1 cellular context compared by ENCODE assay signal in genomic region chr10:974785-975074, GRCh38.
TF ChIP-seq lines count a peak whose summit lies in the region.

No MANE protein-coding gene starts in this region.

TF ChIP-seq in GM12878, 131 proteins besides CTCF, POLR2A, EP300 and RAD21:
- TF ChIP-seq ZNF592 (IDR thresholded peaks at IDR 0.05) = no peak
- no peak for TF ChIP-seq YY1 (IDR thresholded peaks at IDR 0.05; ENCODE audit: low read depth, low read length)
- no peak for TF ChIP-seq ATF3 (IDR thresholded peaks at IDR 0.05; ENCODE audit: borderline replicate concordance, extremely low read depth, low read depth, low read length)
- TF ChIP-seq, protein P1, sequence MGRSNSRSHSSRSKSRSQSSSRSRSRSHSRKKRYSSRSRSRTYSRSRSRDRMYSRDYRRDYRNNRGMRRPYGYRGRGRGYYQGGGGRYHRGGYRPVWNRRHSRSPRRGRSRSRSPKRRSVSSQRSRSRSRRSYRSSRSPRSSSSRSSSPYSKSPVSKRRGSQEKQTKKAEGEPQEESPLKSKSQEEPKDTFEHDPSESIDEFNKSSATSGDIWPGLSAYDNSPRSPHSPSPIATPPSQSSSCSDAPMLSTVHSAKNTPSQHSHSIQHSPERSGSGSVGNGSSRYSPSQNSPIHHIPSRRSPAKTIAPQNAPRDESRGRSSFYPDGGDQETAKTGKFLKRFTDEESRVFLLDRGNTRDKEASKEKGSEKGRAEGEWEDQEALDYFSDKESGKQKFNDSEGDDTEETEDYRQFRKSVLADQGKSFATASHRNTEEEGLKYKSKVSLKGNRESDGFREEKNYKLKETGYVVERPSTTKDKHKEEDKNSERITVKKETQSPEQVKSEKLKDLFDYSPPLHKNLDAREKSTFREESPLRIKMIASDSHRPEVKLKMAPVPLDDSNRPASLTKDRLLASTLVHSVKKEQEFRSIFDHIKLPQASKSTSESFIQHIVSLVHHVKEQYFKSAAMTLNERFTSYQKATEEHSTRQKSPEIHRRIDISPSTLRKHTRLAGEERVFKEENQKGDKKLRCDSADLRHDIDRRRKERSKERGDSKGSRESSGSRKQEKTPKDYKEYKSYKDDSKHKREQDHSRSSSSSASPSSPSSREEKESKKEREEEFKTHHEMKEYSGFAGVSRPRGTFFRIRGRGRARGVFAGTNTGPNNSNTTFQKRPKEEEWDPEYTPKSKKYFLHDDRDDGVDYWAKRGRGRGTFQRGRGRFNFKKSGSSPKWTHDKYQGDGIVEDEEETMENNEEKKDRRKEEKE (IDR thresholded peaks at IDR 0.05) = no peak
- no peak for TF ChIP-seq ZSCAN29 (IDR thresholded peaks at IDR 0.05)
- TF ChIP-seq, protein P2, sequence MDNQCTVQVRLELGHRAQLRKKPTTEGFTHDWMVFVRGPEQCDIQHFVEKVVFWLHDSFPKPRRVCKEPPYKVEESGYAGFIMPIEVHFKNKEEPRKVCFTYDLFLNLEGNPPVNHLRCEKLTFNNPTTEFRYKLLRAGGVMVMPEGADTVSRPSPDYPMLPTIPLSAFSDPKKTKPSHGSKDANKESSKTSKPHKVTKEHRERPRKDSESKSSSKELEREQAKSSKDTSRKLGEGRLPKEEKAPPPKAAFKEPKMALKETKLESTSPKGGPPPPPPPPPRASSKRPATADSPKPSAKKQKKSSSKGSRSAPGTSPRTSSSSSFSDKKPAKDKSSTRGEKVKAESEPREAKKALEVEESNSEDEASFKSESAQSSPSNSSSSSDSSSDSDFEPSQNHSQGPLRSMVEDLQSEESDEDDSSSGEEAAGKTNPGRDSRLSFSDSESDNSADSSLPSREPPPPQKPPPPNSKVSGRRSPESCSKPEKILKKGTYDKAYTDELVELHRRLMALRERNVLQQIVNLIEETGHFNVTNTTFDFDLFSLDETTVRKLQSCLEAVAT (IDR thresholded peaks at IDR 0.05) = no peak
- no peak for TF ChIP-seq RB1 (IDR thresholded peaks at IDR 0.05; ENCODE audit: borderline replicate concordance)
- no peak for TF ChIP-seq MXI1 (IDR thresholded peaks at IDR 0.05; ENCODE audit: low read depth, low read length)
- no peak for TF ChIP-seq REST (IDR thresholded peaks at IDR 0.05; ENCODE audit: low read depth, low read length)
- no peak for TF ChIP-seq RBBP5 (conservative IDR thresholded peaks at IDR 0.05)
- no peak for TF ChIP-seq PKNOX1 (IDR thresholded peaks at IDR 0.05)
